Comparison of ENCODE assay signal across 1 cellular context in the genomic region with DNA sequence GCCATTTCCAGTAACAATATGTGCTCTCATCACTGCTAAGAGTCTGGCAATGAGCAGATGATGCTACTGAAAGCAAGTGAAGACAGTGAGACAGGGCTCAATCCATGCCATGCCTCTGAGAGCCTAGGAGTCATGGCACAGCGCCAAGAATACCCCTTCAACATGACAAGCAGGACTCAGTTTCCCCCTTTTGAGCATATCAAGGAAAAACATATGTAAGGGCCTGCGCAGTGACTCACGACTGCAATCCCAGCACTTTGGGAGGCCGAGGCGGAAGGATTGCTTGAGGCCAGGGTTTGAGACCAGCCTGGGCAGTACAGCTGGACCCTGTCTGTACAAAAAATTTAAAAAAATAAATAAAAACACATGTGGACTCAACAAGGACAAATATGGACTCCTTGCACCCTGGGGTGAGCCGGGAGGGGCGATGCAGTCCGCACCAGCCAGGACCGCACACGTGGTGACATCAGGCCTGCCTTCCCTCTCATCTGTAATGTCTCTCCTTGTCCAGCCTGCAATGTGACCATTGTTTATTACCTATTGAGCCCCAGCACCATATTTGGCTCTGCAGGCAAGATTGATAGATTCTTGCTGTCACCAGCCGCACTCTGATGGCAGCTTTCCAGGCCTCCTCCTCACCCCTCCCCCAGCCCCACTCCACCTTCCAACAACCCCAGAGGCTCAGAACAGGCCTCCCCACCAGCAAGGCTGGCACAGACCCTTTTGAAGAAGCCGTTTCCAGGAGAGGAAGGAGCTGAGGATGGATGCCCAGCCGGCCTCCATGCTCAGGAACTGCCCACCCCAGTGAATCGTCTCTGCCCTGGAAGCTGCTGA.
A peak's percentile ranks its signal among the peaks of the same experiment; 100 is the strongest.
TF ChIP-seq lines count a peak whose summit lies in the region.

No MANE protein-coding gene starts in this region.

TF ChIP-seq in K562, 482 proteins besides CTCF, POLR2A, EP300 and RAD21 (continued from another document and continues in another):
- TF ChIP-seq, protein P1, sequence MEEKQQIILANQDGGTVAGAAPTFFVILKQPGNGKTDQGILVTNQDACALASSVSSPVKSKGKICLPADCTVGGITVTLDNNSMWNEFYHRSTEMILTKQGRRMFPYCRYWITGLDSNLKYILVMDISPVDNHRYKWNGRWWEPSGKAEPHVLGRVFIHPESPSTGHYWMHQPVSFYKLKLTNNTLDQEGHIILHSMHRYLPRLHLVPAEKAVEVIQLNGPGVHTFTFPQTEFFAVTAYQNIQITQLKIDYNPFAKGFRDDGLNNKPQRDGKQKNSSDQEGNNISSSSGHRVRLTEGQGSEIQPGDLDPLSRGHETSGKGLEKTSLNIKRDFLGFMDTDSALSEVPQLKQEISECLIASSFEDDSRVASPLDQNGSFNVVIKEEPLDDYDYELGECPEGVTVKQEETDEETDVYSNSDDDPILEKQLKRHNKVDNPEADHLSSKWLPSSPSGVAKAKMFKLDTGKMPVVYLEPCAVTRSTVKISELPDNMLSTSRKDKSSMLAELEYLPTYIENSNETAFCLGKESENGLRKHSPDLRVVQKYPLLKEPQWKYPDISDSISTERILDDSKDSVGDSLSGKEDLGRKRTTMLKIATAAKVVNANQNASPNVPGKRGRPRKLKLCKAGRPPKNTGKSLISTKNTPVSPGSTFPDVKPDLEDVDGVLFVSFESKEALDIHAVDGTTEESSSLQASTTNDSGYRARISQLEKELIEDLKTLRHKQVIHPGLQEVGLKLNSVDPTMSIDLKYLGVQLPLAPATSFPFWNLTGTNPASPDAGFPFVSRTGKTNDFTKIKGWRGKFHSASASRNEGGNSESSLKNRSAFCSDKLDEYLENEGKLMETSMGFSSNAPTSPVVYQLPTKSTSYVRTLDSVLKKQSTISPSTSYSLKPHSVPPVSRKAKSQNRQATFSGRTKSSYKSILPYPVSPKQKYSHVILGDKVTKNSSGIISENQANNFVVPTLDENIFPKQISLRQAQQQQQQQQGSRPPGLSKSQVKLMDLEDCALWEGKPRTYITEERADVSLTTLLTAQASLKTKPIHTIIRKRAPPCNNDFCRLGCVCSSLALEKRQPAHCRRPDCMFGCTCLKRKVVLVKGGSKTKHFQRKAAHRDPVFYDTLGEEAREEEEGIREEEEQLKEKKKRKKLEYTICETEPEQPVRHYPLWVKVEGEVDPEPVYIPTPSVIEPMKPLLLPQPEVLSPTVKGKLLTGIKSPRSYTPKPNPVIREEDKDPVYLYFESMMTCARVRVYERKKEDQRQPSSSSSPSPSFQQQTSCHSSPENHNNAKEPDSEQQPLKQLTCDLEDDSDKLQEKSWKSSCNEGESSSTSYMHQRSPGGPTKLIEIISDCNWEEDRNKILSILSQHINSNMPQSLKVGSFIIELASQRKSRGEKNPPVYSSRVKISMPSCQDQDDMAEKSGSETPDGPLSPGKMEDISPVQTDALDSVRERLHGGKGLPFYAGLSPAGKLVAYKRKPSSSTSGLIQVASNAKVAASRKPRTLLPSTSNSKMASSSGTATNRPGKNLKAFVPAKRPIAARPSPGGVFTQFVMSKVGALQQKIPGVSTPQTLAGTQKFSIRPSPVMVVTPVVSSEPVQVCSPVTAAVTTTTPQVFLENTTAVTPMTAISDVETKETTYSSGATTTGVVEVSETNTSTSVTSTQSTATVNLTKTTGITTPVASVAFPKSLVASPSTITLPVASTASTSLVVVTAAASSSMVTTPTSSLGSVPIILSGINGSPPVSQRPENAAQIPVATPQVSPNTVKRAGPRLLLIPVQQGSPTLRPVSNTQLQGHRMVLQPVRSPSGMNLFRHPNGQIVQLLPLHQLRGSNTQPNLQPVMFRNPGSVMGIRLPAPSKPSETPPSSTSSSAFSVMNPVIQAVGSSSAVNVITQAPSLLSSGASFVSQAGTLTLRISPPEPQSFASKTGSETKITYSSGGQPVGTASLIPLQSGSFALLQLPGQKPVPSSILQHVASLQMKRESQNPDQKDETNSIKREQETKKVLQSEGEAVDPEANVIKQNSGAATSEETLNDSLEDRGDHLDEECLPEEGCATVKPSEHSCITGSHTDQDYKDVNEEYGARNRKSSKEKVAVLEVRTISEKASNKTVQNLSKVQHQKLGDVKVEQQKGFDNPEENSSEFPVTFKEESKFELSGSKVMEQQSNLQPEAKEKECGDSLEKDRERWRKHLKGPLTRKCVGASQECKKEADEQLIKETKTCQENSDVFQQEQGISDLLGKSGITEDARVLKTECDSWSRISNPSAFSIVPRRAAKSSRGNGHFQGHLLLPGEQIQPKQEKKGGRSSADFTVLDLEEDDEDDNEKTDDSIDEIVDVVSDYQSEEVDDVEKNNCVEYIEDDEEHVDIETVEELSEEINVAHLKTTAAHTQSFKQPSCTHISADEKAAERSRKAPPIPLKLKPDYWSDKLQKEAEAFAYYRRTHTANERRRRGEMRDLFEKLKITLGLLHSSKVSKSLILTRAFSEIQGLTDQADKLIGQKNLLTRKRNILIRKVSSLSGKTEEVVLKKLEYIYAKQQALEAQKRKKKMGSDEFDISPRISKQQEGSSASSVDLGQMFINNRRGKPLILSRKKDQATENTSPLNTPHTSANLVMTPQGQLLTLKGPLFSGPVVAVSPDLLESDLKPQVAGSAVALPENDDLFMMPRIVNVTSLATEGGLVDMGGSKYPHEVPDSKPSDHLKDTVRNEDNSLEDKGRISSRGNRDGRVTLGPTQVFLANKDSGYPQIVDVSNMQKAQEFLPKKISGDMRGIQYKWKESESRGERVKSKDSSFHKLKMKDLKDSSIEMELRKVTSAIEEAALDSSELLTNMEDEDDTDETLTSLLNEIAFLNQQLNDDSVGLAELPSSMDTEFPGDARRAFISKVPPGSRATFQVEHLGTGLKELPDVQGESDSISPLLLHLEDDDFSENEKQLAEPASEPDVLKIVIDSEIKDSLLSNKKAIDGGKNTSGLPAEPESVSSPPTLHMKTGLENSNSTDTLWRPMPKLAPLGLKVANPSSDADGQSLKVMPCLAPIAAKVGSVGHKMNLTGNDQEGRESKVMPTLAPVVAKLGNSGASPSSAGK (IDR thresholded peaks at IDR 0.05), result peak; percentile 90
- TF ChIP-seq ZNF766 (CRISPR knock-in tag; conservative IDR thresholded peaks at IDR 0.05), result peak; percentile 84
- no peak for TF ChIP-seq CREBBP (IDR thresholded peaks at IDR 0.05; ENCODE audit: low read depth, low read length)
- TF ChIP-seq FOS (IDR thresholded peaks at IDR 0.05; ENCODE audit: extremely low read depth, insufficient read length), result no peak
- 0 out of 2 replicates have a peak, but pooled peaks have one; percentile 30 for TF ChIP-seq RREB1 (CRISPR knock-in tag; IDR thresholded peaks at IDR 0.05)
- TF ChIP-seq, protein P2, sequence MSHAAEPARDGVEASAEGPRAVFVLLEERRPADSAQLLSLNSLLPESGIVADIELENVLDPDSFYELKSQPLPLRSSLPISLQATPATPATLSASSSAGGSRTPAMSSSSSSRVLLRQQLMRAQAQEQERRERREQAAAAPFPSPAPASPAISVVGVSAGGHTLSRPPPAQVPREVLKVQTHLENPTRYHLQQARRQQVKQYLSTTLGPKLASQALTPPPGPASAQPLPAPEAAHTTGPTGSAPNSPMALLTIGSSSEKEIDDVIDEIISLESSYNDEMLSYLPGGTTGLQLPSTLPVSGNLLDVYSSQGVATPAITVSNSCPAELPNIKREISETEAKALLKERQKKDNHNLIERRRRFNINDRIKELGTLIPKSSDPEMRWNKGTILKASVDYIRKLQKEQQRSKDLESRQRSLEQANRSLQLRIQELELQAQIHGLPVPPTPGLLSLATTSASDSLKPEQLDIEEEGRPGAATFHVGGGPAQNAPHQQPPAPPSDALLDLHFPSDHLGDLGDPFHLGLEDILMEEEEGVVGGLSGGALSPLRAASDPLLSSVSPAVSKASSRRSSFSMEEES (CRISPR knock-in tag; IDR thresholded peaks at IDR 0.05), result no peak
- TF ChIP-seq PURB (CRISPR knock-in tag; IDR thresholded peaks at IDR 0.05; ENCODE audit: low read depth), result no peak
- TF ChIP-seq CBX8 (IDR thresholded peaks at IDR 0.05; ENCODE audit: borderline replicate concordance, extremely low read depth, low read depth, low read length, poor library complexity, severe bottlenecking), result no peak
- TF ChIP-seq LCOR (CRISPR knock-in tag; IDR thresholded peaks at IDR 0.05), result no peak
- TF ChIP-seq NFE2L1 (tag; IDR thresholded peaks at IDR 0.05; ENCODE audit: borderline replicate concordance, low read depth), result no peak
- TF ChIP-seq ELF4 (CRISPR knock-in tag; IDR thresholded peaks at IDR 0.05), result peak; percentile 58; the same call in 1 of the 2 replicates
- no peak; a peak in 1 of 6 replicates for TF ChIP-seq ZBTB11 (CRISPR knock-in tag; IDR thresholded peaks at IDR 0.05)
- no peak for TF ChIP-seq BRD4 (IDR thresholded peaks at IDR 0.05)
- no peak for TF ChIP-seq ZNF324 (CRISPR knock-in tag; IDR thresholded peaks at IDR 0.05)
- TF ChIP-seq NR4A1 (CRISPR knock-in tag; IDR thresholded peaks at IDR 0.05), result no peak
- 0 out of 2 replicates have a peak, but pooled peaks have one; percentile 19 for TF ChIP-seq NR4A1 (tag; IDR thresholded peaks at IDR 0.05)
- no peak for TF ChIP-seq PYGO2 (tag; IDR thresholded peaks at IDR 0.05)
- TF ChIP-seq ESRRA (IDR thresholded peaks at IDR 0.05; ENCODE audit: borderline replicate concordance, low read depth), result no peak; the same call in 1 of the 2 replicates
